In genomic region chr11:19828382-19829108, GRCh38 we compare ENCODE assay signal across 2 cellular contexts.
TF ChIP-seq lines count a peak whose summit lies in the region.

No MANE protein-coding gene starts in this region.

TF ChIP-seq in GM23338, 12 proteins besides CTCF, POLR2A, EP300 and RAD21 (continued from another document):
- TF ChIP-seq REST (IDR thresholded peaks at IDR 0.05; ENCODE audit: unreplicated experiment) = no peak
- no peak for TF ChIP-seq NANOG (IDR thresholded peaks at IDR 0.05; ENCODE audit: borderline replicate concordance)
- no peak for TF ChIP-seq ZNF462 (CRISPR knock-in tag; IDR thresholded peaks at IDR 0.05)
- TF ChIP-seq CREB1 (CRISPR knock-in tag; IDR thresholded peaks at IDR 0.05; ENCODE audit: low read depth) = no peak
- TF ChIP-seq ZNF114 (CRISPR knock-in tag; IDR thresholded peaks at IDR 0.05) = no peak
- no peak for TF ChIP-seq STAT1 (IDR thresholded peaks at IDR 0.05; ENCODE audit: unreplicated experiment)
- no peak for TF ChIP-seq EZH2 (IDR thresholded peaks at IDR 0.05; ENCODE audit: low read depth, unreplicated experiment)
- TF ChIP-seq JUNB (IDR thresholded peaks at IDR 0.05; ENCODE audit: unreplicated experiment) = no peak
- TF ChIP-seq ZNF331 (CRISPR knock-in tag; IDR thresholded peaks at IDR 0.05; ENCODE audit: low read depth) = no peak
- TF ChIP-seq POLR2AphosphoS5 (IDR thresholded peaks at IDR 0.05; ENCODE audit: low read depth) = no peak
- TF ChIP-seq EZH2phosphoT487 (IDR thresholded peaks at IDR 0.05; ENCODE audit: unreplicated experiment) = no peak

TF ChIP-seq in WTC11, 78 proteins besides CTCF, POLR2A, EP300 and RAD21 (continued from another document):
- no peak for TF ChIP-seq MLX (CRISPR knock-in tag; IDR thresholded peaks at IDR 0.05)
- TF ChIP-seq JUN (CRISPR knock-in tag; IDR thresholded peaks at IDR 0.05) = no peak
- no peak for TF ChIP-seq OVOL2 (CRISPR knock-in tag; IDR thresholded peaks at IDR 0.05; ENCODE audit: borderline replicate concordance)
- no peak for TF ChIP-seq ZNF423 (CRISPR knock-in tag; IDR thresholded peaks at IDR 0.05)
- TF ChIP-seq MYBL2 (CRISPR knock-in tag; IDR thresholded peaks at IDR 0.05) = no peak
- no peak for TF ChIP-seq RORB (CRISPR knock-in tag; IDR thresholded peaks at IDR 0.05)
- TF ChIP-seq CREM (CRISPR knock-in tag; IDR thresholded peaks at IDR 0.05) = no peak
- TF ChIP-seq ATF2 (CRISPR knock-in tag; IDR thresholded peaks at IDR 0.05; ENCODE audit: borderline replicate concordance, low read depth) = no peak
- no peak for TF ChIP-seq MXD4 (CRISPR knock-in tag; IDR thresholded peaks at IDR 0.05; ENCODE audit: borderline replicate concordance)
